Comparison of ENCODE assay signal across 28 cellular contexts in the genomic region with DNA sequence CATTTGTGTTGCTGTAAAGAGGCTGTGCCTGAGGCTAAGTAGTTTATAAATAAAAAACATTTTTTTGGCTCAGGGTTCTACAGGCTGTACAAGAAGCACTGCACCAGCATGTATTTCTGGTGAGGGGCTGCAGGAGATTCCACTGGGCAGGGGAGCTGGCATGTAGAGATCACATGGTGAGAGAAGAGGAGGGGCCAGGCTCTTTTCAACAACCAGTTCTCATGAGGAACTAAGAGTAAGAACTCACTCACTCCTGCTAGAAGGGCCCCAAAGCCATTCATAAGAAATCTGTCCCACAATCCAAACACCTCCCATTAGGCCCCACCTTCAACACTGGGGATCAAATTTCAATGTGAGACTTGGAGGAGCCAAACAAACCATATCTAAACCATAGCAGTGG.
"Had no signal": no experiment of that assay in that cellular context is flagged by ENCODE, and none has a peak within 500 bp of the region (broad histone marks: within the 10 kb centered on the region; RNA-seq: fewer than 3 reads in every experiment).

No MANE protein-coding gene starts in this region.

- H3K27ac ChIP-seq: body of pancreas, coronary artery, dorsolateral prefrontal cortex had no signal

- H3K4me3 ChIP-seq: body of pancreas, coronary artery, dorsolateral prefrontal cortex had no signal

- H3K27me3 ChIP-seq: body of pancreas, dorsolateral prefrontal cortex had no signal

- H3K4me1 Mint-ChIP-seq: activated CD4-positive, alpha-beta memory T cell treated with anti-CD3 and anti-CD28 coated beads, Interleukin-2, amount 10 ng/mL, durations not matched to agents 7 days and 5 days; activated CD4-positive, alpha-beta T cell treated with anti-CD3 and anti-CD28 coated beads, Interleukin-2, amount 10 ng/mL, durations not matched to agents 7 days and 5 days; central memory CD8-positive, alpha-beta T cell; endodermal cell; T-helper 17 cell had no signal

- H3K9me3 ChIP-seq: body of pancreas had no signal

- ATAC-seq: activated T-cell treated with anti-CD3 and anti-CD28 coated beads, Interleukin-2, amount 50 U/mL, for 72 hours; body of pancreas; esophagus mucosa; T-helper 17 cell had no signal

- H3K27me3 Mint-ChIP-seq: activated CD4-positive, alpha-beta memory T cell treated with anti-CD3 and anti-CD28 coated beads, Interleukin-2, amount 10 ng/mL, durations not matched to agents 7 days and 5 days; activated CD4-positive, alpha-beta T cell treated with anti-CD3 and anti-CD28 coated beads, Interleukin-2, amount 10 ng/mL, durations not matched to agents 7 days and 5 days; activated naive CD8-positive, alpha-beta T cell; activated T-cell treated with anti-CD3 and anti-CD28 coated beads, Interleukin-2, amount 50 U/mL, for 24 hours; dendritic cell treated with granulocyte-macrophage colony-stimulating factor and Interleukin-4, amounts not matched to agents 40 ng/mL and 50 ng/mL, for 4 days had no signal

- H3K4me1 ChIP-seq: body of pancreas had no signal

- H3K27ac Mint-ChIP-seq: activated CD4-positive, alpha-beta memory T cell treated with anti-CD3 and anti-CD28 coated beads, Interleukin-2, amount 10 ng/mL, durations not matched to agents 7 days and 5 days; activated CD4-positive, alpha-beta T cell treated with anti-CD3 and anti-CD28 coated beads, Interleukin-2, amount 10 ng/mL, durations not matched to agents 7 days and 5 days; activated naive CD8-positive, alpha-beta T cell; activated T-cell treated with anti-CD3 and anti-CD28 coated beads, Interleukin-2, amount 50 U/mL, for 24 hours; activated T-cell treated with anti-CD3 and anti-CD28 coated beads, Interleukin-2, amount 50 U/mL, for 72 hours; dendritic cell treated with granulocyte-macrophage colony-stimulating factor and Interleukin-4, amounts not matched to agents 40 ng/mL and 50 ng/mL, for 4 days; endodermal cell; T-helper 17 cell; T-helper 2 cell treated with Interferon-gamma antibody and Interleukin-4, amounts not matched to agents 5 μg/mL and 100 μg/mL, for 36 hours had no signal

- H3K4me3 Mint-ChIP-seq: activated CD4-positive, alpha-beta memory T cell treated with anti-CD3 and anti-CD28 coated beads, Interleukin-2, amount 10 ng/mL, durations not matched to agents 7 days and 5 days; activated CD4-positive, alpha-beta T cell treated with anti-CD3 and anti-CD28 coated beads, Interleukin-2, amount 10 ng/mL, durations not matched to agents 7 days and 5 days; activated naive CD8-positive, alpha-beta T cell; activated T-cell treated with anti-CD3 and anti-CD28 coated beads, Interleukin-2, amount 50 U/mL, for 24 hours; activated T-cell treated with anti-CD3 and anti-CD28 coated beads, Interleukin-2, amount 50 U/mL, for 72 hours; central memory CD8-positive, alpha-beta T cell; dendritic cell treated with granulocyte-macrophage colony-stimulating factor and Interleukin-4, amounts not matched to agents 40 ng/mL and 50 ng/mL, for 4 days; endodermal cell; T-helper 17 cell; T-helper 2 cell treated with Interferon-gamma antibody and Interleukin-4, amounts not matched to agents 5 μg/mL and 100 μg/mL, for 36 hours had no signal

- DNase-seq: activated CD4-positive, alpha-beta memory T cell treated with anti-CD3 and anti-CD28 coated beads, Interleukin-2, amount 10 ng/mL, durations not matched to agents 7 days and 5 days; activated CD4-positive, alpha-beta T cell treated with anti-CD3 and anti-CD28 coated beads for 1 hour; activated CD4-positive, alpha-beta T cell treated with anti-CD3 and anti-CD28 coated beads for 4 hours; activated CD4-positive, alpha-beta T cell treated with anti-CD3 and anti-CD28 coated beads, Interleukin-2, amount 10 ng/mL, durations not matched to agents 7 days and 5 days; activated CD4-positive, alpha-beta T cell treated with anti-CD3 and anti-CD28 coated beads, Interleukin-2, amount 50 U/mL, for 4 hours; activated CD8-positive, alpha-beta memory T cell treated with anti-CD3 and anti-CD28 coated beads, Interleukin-2, amount 50 U/mL, for 48 hours; activated gamma-delta T cell treated with Interleukin-2 at 50 U/mL for 16 hours; activated naive CD4-positive, alpha-beta T cell treated with anti-CD3 and anti-CD28 coated beads, Interleukin-2, amount 50 U/mL, for 16 hours; activated naive CD4-positive, alpha-beta T cell treated with Interleukin-2 at 50 U/mL for 16 hours; activated T-cell treated with anti-CD3 and anti-CD28 coated beads for 4 hours; activated T-cell treated with anti-CD3 and anti-CD28 coated beads, Interleukin-2, amount 50 U/mL, for 24 hours; activated T-cell treated with anti-CD3 and anti-CD28 coated beads, Interleukin-2, amount 50 U/mL, for 72 hours; amniotic stem cell; anterior cingulate cortex; body of pancreas; dorsolateral prefrontal cortex; effector memory CD4-positive, alpha-beta T cell; endodermal cell; foreskin fibroblast; T-helper 1 cell; T-helper 17 cell; T1000 had no signal

- H3K36me3 Mint-ChIP-seq: activated naive CD8-positive, alpha-beta T cell had no signal

- H3K9me3 Mint-ChIP-seq: activated CD4-positive, alpha-beta memory T cell treated with anti-CD3 and anti-CD28 coated beads, Interleukin-2, amount 10 ng/mL, durations not matched to agents 7 days and 5 days; activated CD4-positive, alpha-beta T cell treated with anti-CD3 and anti-CD28 coated beads, Interleukin-2, amount 10 ng/mL, durations not matched to agents 7 days and 5 days; activated T-cell treated with anti-CD3 and anti-CD28 coated beads, Interleukin-2, amount 50 U/mL, for 24 hours; activated T-cell treated with anti-CD3 and anti-CD28 coated beads, Interleukin-2, amount 50 U/mL, for 72 hours; central memory CD8-positive, alpha-beta T cell; dendritic cell treated with granulocyte-macrophage colony-stimulating factor and Interleukin-4, amounts not matched to agents 40 ng/mL and 50 ng/mL, for 4 days; endodermal cell; T-helper 2 cell treated with Interferon-gamma antibody and Interleukin-4, amounts not matched to agents 5 μg/mL and 100 μg/mL, for 36 hours had no signal
